ENCODE assay signal across 1 cellular context in the genomic region with DNA sequence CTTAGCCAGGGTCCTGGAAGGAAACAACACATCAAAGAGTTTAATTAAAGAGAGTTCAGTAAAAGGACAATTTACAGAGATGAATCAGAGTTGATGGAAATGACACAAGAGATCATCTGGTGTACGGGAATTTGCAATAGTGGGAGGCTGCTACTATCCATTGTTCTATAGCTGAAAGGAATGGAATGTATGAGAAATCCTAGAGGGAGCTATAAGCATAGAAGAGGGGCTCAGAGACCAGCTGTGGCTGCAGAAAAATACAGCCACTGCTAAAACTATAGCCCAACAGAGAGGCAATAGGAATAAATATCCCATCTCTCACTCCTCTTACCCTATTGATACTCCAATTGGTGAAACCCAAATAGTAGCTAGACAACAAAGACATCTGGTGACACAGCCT.
TF ChIP-seq lines count a peak whose summit lies in the region.

No MANE protein-coding gene starts in this region.

TF ChIP-seq in H1, 55 proteins besides CTCF, POLR2A, EP300 and RAD21 (continued from another document):
- TF ChIP-seq BCL11A (IDR thresholded peaks at IDR 0.05; ENCODE audit: low read depth in 2 of 2, low read length in 2 of 2) (no peak), CEBPB (IDR thresholded peaks at IDR 0.05; ENCODE audit: low read depth, low read length) (no peak), EZH2 (IDR thresholded peaks at IDR 0.05; ENCODE audit: low read depth, low read length, severe bottlenecking) (no peak), CHD2 (IDR thresholded peaks at IDR 0.05; ENCODE audit: low read length) (no peak), SRF (IDR thresholded peaks at IDR 0.05; ENCODE audit: low read depth, low read length) (no peak)
